ENCODE assay signal across 24 cellular contexts in genomic region chr15:101542306-101543025, GRCh38. TPM values are rescaled to one million over a fixed set of nuclear protein-coding genes. Genes with fewer than 3 reads are reported as not detected.
DNase-seq lines count a peak whose midpoint lies in the region; ATAC-seq and TF ChIP-seq lines count a peak whose summit lies in the region.
"Had no signal": no experiment of that assay in that cellular context is flagged by ENCODE, and none has a peak within 500 bp of the region (broad histone marks: within the 10 kb centered on the region; RNA-seq: fewer than 3 reads in every experiment).

No MANE protein-coding gene starts in this region.

- DNase-seq in GM10266 (ENCODE audit: extremely low spot score) (peak; percentile 32), H9 (peak; percentile 34), prostate gland (ENCODE audit: low spot score) (peak; percentile 34), NCI-H2029 treated with DMSO at 0.1 percent for 48 hours (lab: John Stamatoyannopoulos, UW) (no peak), activated gamma-delta T cell treated with Interleukin-2 at 50 U/mL for 16 hours (no peak)
- DNase-seq: activated CD4-positive, alpha-beta T cell treated with anti-CD3 and anti-CD28 coated beads, Interleukin-2, amount 50 U/mL, for 48 hours; activated naive CD4-positive, alpha-beta T cell treated with Interleukin-2 at 50 U/mL for 16 hours; cerebellar nuclear complex; effector CD4-positive, alpha-beta T cell; midbrain; NCI-H2171; NCI-H69; SJCRH30; stimulated activated CD4-positive, alpha-beta T cell treated with anti-CD3 and anti-CD28 coated beads, Interleukin-1b, Interleukin-23, amount 100 ng/mL, for 48 hours; stimulated activated naive CD4-positive, alpha-beta T cell treated with Interleukin-2 at 50 U/mL for 16 hours; trophoblast cell had no signal

- no peak overlapping the region for H2BK120ac ChIP-seq in H9 (ENCODE audit: low read depth, low read length, poor library complexity, severe bottlenecking)

- WGBS in H9 (ENCODE audit: extremely low coverage, insufficient read length, low lambda C conversion rate): no CpG with 5 or more reads among the region's 17 CpGs
- WGBS in prostate gland: 88% methylated on average over 15 of the region's 17 CpGs

- no peak overlapping the region for H3K23ac ChIP-seq in H9 (ENCODE audit: insufficient read length, low read depth, low read length)

- no peaks in the 10 kb centered on the region for H3K4me1 Mint-ChIP-seq in H9
- H3K4me1 Mint-ChIP-seq: CD8-positive, alpha-beta memory T cell; T-helper 17 cell had no signal

- no peaks in the 10 kb centered on the region for H3K36me3 ChIP-seq in prostate gland
- H3K36me3 ChIP-seq: esophagus muscularis mucosa, gastroesophageal sphincter, SJCRH30 had no signal

- H3K4me1 ChIP-seq in H9 (ENCODE audit: insufficient read depth, low read length) (no peaks in the 10 kb centered on the region), prostate gland (replicated peaks) (no peaks in the 10 kb centered on the region)
- H3K4me1 ChIP-seq: gastroesophageal sphincter, SJCRH30 had no signal

- H4K91ac ChIP-seq in H9 (ENCODE audit: insufficient read length, low read depth, low read length): no peak overlapping the region

- ATAC-seq in esophagus mucosa (peak; percentile 51), GM18907 (IDR thresholded peaks at IDR 0.05; ENCODE audit: unreplicated experiment) (no peak)
- ATAC-seq: gastroesophageal sphincter, T-helper 17 cell had no signal

- no peak overlapping the region for H2BK5ac ChIP-seq in H9 (ENCODE audit: insufficient read length, low read length)

- no peak overlapping the region for H3K27ac Mint-ChIP-seq in H9
- H3K27ac Mint-ChIP-seq: CD8-positive, alpha-beta memory T cell; T-helper 17 cell had no signal

- H3K27me3 Mint-ChIP-seq in H9 (ENCODE audit: low read depth): peaks cover 18% of the 10 kb centered on the region

- H4K5ac ChIP-seq in H9 (ENCODE audit: insufficient read length, low read depth, low read length): no peak overlapping the region

- no peaks in the 10 kb centered on the region for H3K79me1 ChIP-seq in H9 (ENCODE audit: insufficient read depth, low read depth, low read length, poor library complexity, severe bottlenecking)

- H3K4me3 Mint-ChIP-seq in H9: no peak overlapping the region
- H3K4me3 Mint-ChIP-seq: CD8-positive, alpha-beta memory T cell; nephron; T-helper 17 cell had no signal

- H3K9me3 ChIP-seq in H9 (ENCODE audit: control insufficient read depth, low read depth, low read length) (no peaks in the 10 kb centered on the region), prostate gland (no peaks in the 10 kb centered on the region)
- H3K9me3 ChIP-seq: SJCRH30 had no signal

- intact Hi-C loops in prostate gland (cut with DNase I): no loop called here

- H2BK20ac ChIP-seq in H9 (ENCODE audit: low read depth, low read length, poor library complexity, severe bottlenecking): no peak overlapping the region

- no peaks in the 10 kb centered on the region for H3K27me3 ChIP-seq in H9 (ENCODE audit: insufficient read depth, low read length)
- H3K27me3 ChIP-seq in prostate gland (replicated peaks; ENCODE audit: insufficient read depth): no peaks in the 10 kb centered on the region
- H3K27me3 ChIP-seq: SJCRH30 had no signal

- H2BK15ac ChIP-seq in H9 (ENCODE audit: low read depth, low read length): no peak overlapping the region

- no peak overlapping the region for H3K4me3 ChIP-seq in prostate gland
- H3K4me3 ChIP-seq: esophagus muscularis mucosa, gastroesophageal sphincter, SJCRH30 had no signal

- H3K79me2 ChIP-seq in H9 (ENCODE audit: insufficient read depth, low read length): no peaks in the 10 kb centered on the region

- H3K18ac ChIP-seq in H9 (ENCODE audit: insufficient read length, low read depth, low read length): no peak overlapping the region

- no peak overlapping the region for H3K9ac ChIP-seq in H9 (ENCODE audit: extremely low read depth, insufficient read length, low read length)

- no peak overlapping the region for H3K4ac ChIP-seq in H9 (ENCODE audit: low read depth, low read length)

- no peak overlapping the region for H2AFZ ChIP-seq in H9 (ENCODE audit: low read length)

- H2AK5ac ChIP-seq in H9 (ENCODE audit: insufficient read length, low read length): no peak overlapping the region

- peaks cover 2% of the 10 kb centered on the region for H4K20me1 ChIP-seq in H9 (ENCODE audit: control insufficient read depth, insufficient read depth, insufficient read length)

- TF ChIP-seq CTCF in GM10266 (IDR thresholded peaks at IDR 0.05; ENCODE audit: control insufficient read depth, insufficient read depth, low read depth, missing control alignments) (no peak), H9 (conservative IDR thresholded peaks at IDR 0.05) (no peak), prostate gland (IDR thresholded peaks at IDR 0.05) (no peak)

- H3K23me2 ChIP-seq in H9 (ENCODE audit: insufficient read length, low read depth, low read length, poor library complexity, severe bottlenecking): no peaks in the 10 kb centered on the region

- H3T11ph ChIP-seq in H9 (ENCODE audit: low read length): no peak overlapping the region

- H3K27ac ChIP-seq in H9 (ENCODE audit: insufficient read length, low read depth, low read length): no peak overlapping the region
- no peak overlapping the region for H3K27ac ChIP-seq in prostate gland
- H3K27ac ChIP-seq: esophagus muscularis mucosa, gastroesophageal sphincter, SJCRH30 had no signal

- H3K36me3 Mint-ChIP-seq in H9 (ENCODE audit: insufficient read depth in 1 of 3, low read depth in 3 of 3): no peaks in the 10 kb centered on the region
- H3K36me3 Mint-ChIP-seq: CD8-positive, alpha-beta memory T cell had no signal

- H3K14ac ChIP-seq in H9 (ENCODE audit: insufficient read depth, low read length): no peak overlapping the region

- TF ChIP-seq POLR2A in prostate gland (IDR thresholded peaks at IDR 0.05): no peak

- H3K56ac ChIP-seq in H9 (ENCODE audit: insufficient read length, low read depth, low read length): no peak overlapping the region

- no peak overlapping the region for H3K4me2 ChIP-seq in H9 (ENCODE audit: insufficient read depth, insufficient read length, low read length)

- no peak overlapping the region for H2BK12ac ChIP-seq in H9 (ENCODE audit: insufficient read length, low read depth, low read length)

- H4K8ac ChIP-seq in H9 (replicated peaks; ENCODE audit: insufficient read length, low read depth, low read length): no peak overlapping the region

- H3K9me3 Mint-ChIP-seq in H9: peaks cover 4 to 9% of the 10 kb centered on the region in 2 experiments; a peak in 3 of 5 replicates

RNA-seq across cellular contexts. Expression of gene PCSK6, which starts 53.0 kb away (rescaled TPM):
- total RNA-seq in H9 (2021): 3.4 and 4.0 TPM in 2 replicates
- 6.7 TPM for total RNA-seq in esophagus mucosa
- 10 to 100 TPM in 1 of 2 donors, 1 to 10 TPM in 1; 4.4 to 84.1 TPM for total RNA-seq in prostate gland
- total RNA-seq: M059J had no signal

Comparison
In these comparisons a context has a peak if more than half of its experiments do, and no peak if none do; other contexts are left out.
1. DNase-seq: peak in GM10266 (single experiment), H9 (single experiment) and prostate gland (single experiment); none in NCI-H2029 treated with DMSO at 0.1 percent for 48 hours (single experiment) and activated gamma-delta T cell treated with Interleukin-2 at 50 U/mL for 16 hours (single experiment).